Comparison of ENCODE assay signal across 11 cellular contexts in the genomic region with DNA sequence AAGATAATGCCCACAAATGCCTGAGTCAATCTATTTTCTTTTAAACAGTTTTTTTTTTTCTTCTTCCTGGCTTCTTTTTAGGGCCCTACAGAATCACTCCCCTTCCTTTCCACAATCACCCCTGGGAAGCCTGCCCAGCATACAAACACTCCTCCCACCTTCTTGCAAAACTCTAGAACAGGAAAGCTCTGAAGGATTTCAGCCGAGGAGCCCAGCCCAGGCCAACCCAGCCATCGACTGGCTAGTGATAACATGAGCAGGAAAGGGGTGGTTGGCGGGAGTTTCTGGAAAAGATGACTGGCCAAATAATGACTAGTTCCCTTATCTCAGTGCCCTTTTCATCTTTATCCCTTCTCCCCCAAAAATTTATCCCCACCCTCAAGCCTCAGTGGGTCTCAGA.
A peak's percentile ranks its signal among the peaks of the same experiment; 100 is the strongest.
DNase-seq lines count a peak whose midpoint lies in the region; ATAC-seq and TF ChIP-seq lines count a peak whose summit lies in the region.
"Had no signal": no experiment of that assay in that cellular context is flagged by ENCODE, and none has a peak within 500 bp of the region (broad histone marks: within the 10 kb centered on the region; RNA-seq: fewer than 3 reads in every experiment).

No MANE protein-coding gene starts in this region.

- no peak for TF ChIP-seq POLR2A in erythroblast (IDR thresholded peaks at IDR 0.05; ENCODE audit: low read length)

- ATAC-seq in GM18520 (IDR thresholded peaks at IDR 0.05; ENCODE audit: unreplicated experiment) = no peak
- ATAC-seq in stimulated activated naive CD8-positive, alpha-beta T cell treated with anti-CD3 and anti-CD28 coated beads, Interleukin-15, Interleukin-2, amounts not matched to agents 100 U/mL and 50 U/mL, for 24 hours = no peak
- ATAC-seq: naive thymus-derived CD4-positive, alpha-beta T cell; stimulated activated naive B cell treated with anti-CD40 and anti-IgM and Interleukin-4, amounts not matched to agents 10 μg/mL and 1 μg/mL and 100 μg/mL, for 72 hours had no signal

- DNase-seq in NCI-H226 (peak; percentile 97), erythroblast (lab: John Stamatoyannopoulos, UW) (peak; percentile 35 to 42), mucosa of gallbladder (ENCODE audit: low spot score) (peak; percentile 70), NCI-H187 treated with DMSO at 0.1 percent for 48 hours (lab: John Stamatoyannopoulos, UW) (no peak), NOMO-1 treated with DMSO at 0.1 percent for 48 hours (lab: John Stamatoyannopoulos, UW; ENCODE audit: unreplicated experiment) (no peak)
- DNase-seq in stimulated activated naive CD8-positive, alpha-beta T cell treated with anti-CD3 and anti-CD28 coated beads, Interleukin-15, Interleukin-2, amounts not matched to agents 100 U/mL and 50 U/mL, for 24 hours = no peak
- DNase-seq: activated B cell treated with CpG ODN at 0.5 μM for 24 hours; naive thymus-derived CD4-positive, alpha-beta T cell; NCI-H2171 treated with DMSO at 0.1 percent for 48 hours; stimulated activated naive B cell treated with anti-CD40 and anti-IgM and Interleukin-4, amounts not matched to agents 10 μg/mL and 1 μg/mL and 100 μg/mL, for 72 hours had no signal

Comparison
In these comparisons a context has a peak if more than half of its experiments do, and no peak if none do; other contexts are left out.
1. DNase-seq: peak in NCI-H226 (single experiment), erythroblast (2 of 2) and mucosa of gallbladder (single experiment); none in NCI-H187 treated with DMSO at 0.1 percent for 48 hours (single experiment), stimulated activated naive CD8-positive, alpha-beta T cell treated with anti-CD3 and anti-CD28 coated beads, Interleukin-15, Interleukin-2, amounts not matched to agents 100 U/mL and 50 U/mL, for 24 hours (single experiment) and NOMO-1 treated with DMSO at 0.1 percent for 48 hours (single experiment).